8 cellular contexts compared by ENCODE assay signal in genomic region chr17:82246365-82247174, GRCh38. TPM values are rescaled to one million over a fixed set of nuclear protein-coding genes. Genes with fewer than 3 reads are reported as not detected.
A peak's percentile ranks its signal among the peaks of the same experiment; 100 is the strongest.
DNase-seq lines count a peak whose midpoint lies in the region; ATAC-seq and TF ChIP-seq lines count a peak whose summit lies in the region.

No MANE protein-coding gene starts in this region.

- peak overlapping the region; percentile 43 to 66 for H3K9ac ChIP-seq in stomach smooth muscle (ENCODE audit: low read length in 2 of 2)

- H3K4me3 ChIP-seq in heart right ventricle (no peak overlapping the region), stomach smooth muscle (ENCODE audit: low read length in 2 of 2) (peak overlapping the region in 1 of 2 donors; percentile 22)

- H3K27me3 ChIP-seq in heart right ventricle (no peaks in the 10 kb centered on the region), stomach smooth muscle (ENCODE audit: control insufficient read depth in 1 of 2, insufficient read depth in 2 of 2, low read length in 2 of 2) (no peaks in the 10 kb centered on the region)

- H3K27me3 Mint-ChIP-seq in activated CD4-positive, alpha-beta memory T cell treated with anti-CD3 and anti-CD28 coated beads for 36 hours: no peaks in the 10 kb centered on the region

- peak; percentile 48 to 74 for DNase-seq in NCI-H2081 (lab: John Stamatoyannopoulos, UW)
- DNase-seq in NCI-H2081 treated with DMSO at 0.1 percent for 48 hours (lab: John Stamatoyannopoulos, UW): no peak
- no peak for DNase-seq in activated CD4-positive, alpha-beta memory T cell treated with anti-CD3 and anti-CD28 coated beads for 36 hours
- DNase-seq in heart right ventricle: no peak
- DNase-seq in NCI-H1930 (lab: John Stamatoyannopoulos, UW): no peak

- peak overlapping the region in 9 of 10 donors; percentile 49 to 80 (median 61) for H3K27ac ChIP-seq in heart right ventricle
- H3K27ac ChIP-seq in stomach smooth muscle (ENCODE audit: low read length): peak overlapping the region; percentile 93

- no peak overlapping the region for H3K4me3 Mint-ChIP-seq in activated CD4-positive, alpha-beta memory T cell treated with anti-CD3 and anti-CD28 coated beads for 36 hours

- peak in 7 of 8 donors; percentile 14 to 49 (median 30) for ATAC-seq in heart right ventricle
- no peak for ATAC-seq in GM21528 (IDR thresholded peaks at IDR 0.05; ENCODE audit: low FRiP score, unreplicated experiment)
- no peak for ATAC-seq in HG03342 (IDR thresholded peaks at IDR 0.05; ENCODE audit: unreplicated experiment)

- H3K27ac Mint-ChIP-seq in activated CD4-positive, alpha-beta memory T cell treated with anti-CD3 and anti-CD28 coated beads for 36 hours: peak overlapping the region; percentile 77

- no peaks in the 10 kb centered on the region for H3K9me3 Mint-ChIP-seq in activated CD4-positive, alpha-beta memory T cell treated with anti-CD3 and anti-CD28 coated beads for 36 hours

- 37 to 52% methylated on average over 27 of the region's 27 CpGs for WGBS in heart right ventricle, 2 donors

- peaks cover 26% of the 10 kb centered on the region for H3K4me1 Mint-ChIP-seq in activated CD4-positive, alpha-beta memory T cell treated with anti-CD3 and anti-CD28 coated beads for 36 hours (ENCODE audit: low read depth)

- H3K36me3 ChIP-seq in heart right ventricle (peaks cover 14 to 94% (median 69%) of the 10 kb centered on the region in 9 donors), stomach smooth muscle (ENCODE audit: control insufficient read depth in 2 of 2, insufficient read depth in 2 of 2, low read length in 2 of 2) (peaks cover 68 to 70% of the 10 kb centered on the region in 2 donors)

- CTCF ChIA-PET in activated CD4-positive, alpha-beta memory T cell treated with anti-CD3 and anti-CD28 coated beads for 36 hours (lab: Charles Lee): interaction anchor here (2.7 kb wide), 1 partner anchor 11 kb away, joined by 8 read pairs; no protein-coding TSS in a partner anchor

- TF ChIP-seq CTCF in heart right ventricle (IDR thresholded peaks at IDR 0.05): no peak

- H3K9me3 ChIP-seq in heart right ventricle (no peaks in the 10 kb centered on the region), stomach smooth muscle (ENCODE audit: control insufficient read depth in 2 of 2, low read length in 2 of 2) (no peaks in the 10 kb centered on the region)

- peaks cover 63% of the 10 kb centered on the region for H3K36me3 Mint-ChIP-seq in activated CD4-positive, alpha-beta memory T cell treated with anti-CD3 and anti-CD28 coated beads for 36 hours

- intact Hi-C loops in activated CD4-positive, alpha-beta memory T cell treated with anti-CD3 and anti-CD28 coated beads for 36 hours (cut with micrococcal nuclease): no loop called here
- intact Hi-C loops in heart right ventricle (cut with DNase I): loop anchor here in 4 of 10 donors (10.0 kb wide), 2 partner anchors 48 to 78 kb away; no protein-coding TSS in a partner anchor

- POLR2A ChIA-PET in activated CD4-positive, alpha-beta memory T cell treated with anti-CD3 and anti-CD28 coated beads for 36 hours (lab: Charles Lee): interaction anchor here (0.6 kb wide), 1 partner anchor 10 kb away, joined by 3 read pairs; no protein-coding TSS in a partner anchor

- peaks cover 29 to 77% (median 50%) of the 10 kb centered on the region in 9 donors for H3K4me1 ChIP-seq in heart right ventricle
- H3K4me1 ChIP-seq in stomach smooth muscle (ENCODE audit: control insufficient read depth, insufficient read depth, low read length): peaks cover 62% of the 10 kb centered on the region

RNA-seq across cellular contexts. Expression of gene SLC16A3, which starts 17.7 kb away (rescaled TPM):
- 10 to 100 TPM; 97.4 to 99.7 TPM for total RNA-seq in activated CD4-positive, alpha-beta memory T cell treated with anti-CD3 and anti-CD28 coated beads for 36 hours
- 10 to 100 TPM in 5 of 10 donors, 1 to 10 TPM in 5; 4.8 to 65.3 (median 10.1) TPM for total RNA-seq in heart right ventricle
- polyA plus RNA-seq in heart right ventricle: 10 to 100 TPM in 1 of 2 donors, 1 to 10 TPM in 1; 8.4 to 33.6 TPM

RNA-seq across cellular contexts. Expression of gene CSNK1D, which starts 26.9 kb away (rescaled TPM):
- 100 to 1,000 TPM; 110 to 111 TPM for total RNA-seq in activated CD4-positive, alpha-beta memory T cell treated with anti-CD3 and anti-CD28 coated beads for 36 hours
- 10 to 100 TPM; 56.8 to 72.7 (median 67.8) TPM for total RNA-seq in heart right ventricle
- 10 to 100 TPM; 54.4 to 58.1 TPM for polyA plus RNA-seq in heart right ventricle

RNA-seq across cellular contexts. Expression of gene CCDC57, which starts 33.9 kb away (rescaled TPM):
- 10 to 100 TPM; 49.6 to 51.7 TPM for total RNA-seq in activated CD4-positive, alpha-beta memory T cell treated with anti-CD3 and anti-CD28 coated beads for 36 hours
- total RNA-seq in heart right ventricle: 10 to 100 TPM in 8 of 10 donors, 1 to 10 TPM in 2; 7.0 to 16.2 (median 10.7) TPM
- polyA plus RNA-seq in heart right ventricle: 10 to 100 TPM in 1 of 2 donors, 1 to 10 TPM in 1; 9.4 to 34.5 TPM

Comparison
In these comparisons a context has a peak if more than half of its experiments do, and no peak if none do; other contexts are left out.
1. DNase-seq: peak in NCI-H2081 (2 of 2); none in NCI-H2081 treated with DMSO at 0.1 percent for 48 hours (single experiment), activated CD4-positive, alpha-beta memory T cell treated with anti-CD3 and anti-CD28 coated beads for 36 hours (single experiment), heart right ventricle (0 of 2) and NCI-H1930 (0 of 2).
2. ATAC-seq: peak in heart right ventricle (7 of 8); none in GM21528 (single experiment) and HG03342 (single experiment).